In the genomic region with DNA sequence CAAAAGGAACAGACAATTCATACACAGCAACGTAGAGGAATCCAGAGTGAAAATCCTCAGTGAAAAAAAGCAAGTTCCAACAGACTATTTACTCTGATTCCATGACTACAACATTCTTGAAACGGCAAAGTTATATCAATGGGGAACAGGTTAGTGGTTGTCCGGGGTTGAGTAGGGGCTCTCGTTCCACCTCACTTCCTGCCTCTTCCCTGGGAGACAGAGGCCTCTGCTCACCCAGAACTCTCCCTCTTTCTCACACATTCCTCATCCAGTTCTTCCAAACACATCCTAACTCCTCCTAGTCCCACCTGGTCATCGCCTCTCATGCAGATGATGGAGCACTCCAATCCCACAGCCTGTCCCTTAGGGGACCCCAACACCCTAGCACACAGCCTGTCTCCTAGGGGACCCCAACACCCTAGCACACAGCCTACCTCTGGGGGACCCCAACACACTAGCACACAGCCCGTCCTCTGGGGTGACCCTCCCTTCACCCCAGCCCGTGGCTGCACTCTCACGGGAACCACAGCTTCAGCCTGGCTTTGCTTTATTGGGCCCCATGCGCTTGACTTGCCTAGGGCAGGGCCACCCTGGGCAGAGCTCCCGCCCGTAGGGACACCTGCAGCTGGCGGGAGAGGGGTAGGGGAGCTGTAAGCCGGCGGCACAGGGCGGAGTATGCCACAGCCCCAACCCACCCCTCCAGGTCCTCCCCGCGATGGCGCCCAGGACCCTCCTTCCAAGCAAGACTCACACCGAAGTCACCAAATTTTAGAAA, we compare ENCODE assay signal across 1 cellular context.
TF ChIP-seq lines count a peak whose summit lies in the region.

No MANE protein-coding gene starts in this region.

TF ChIP-seq in K562, 482 proteins besides CTCF, POLR2A, EP300 and RAD21:
- TF ChIP-seq ZNF253 (CRISPR knock-in tag; conservative IDR thresholded peaks at IDR 0.05), result no peak
- no peak for TF ChIP-seq ZNF324 (CRISPR knock-in tag; IDR thresholded peaks at IDR 0.05)
- TF ChIP-seq, protein P1, sequence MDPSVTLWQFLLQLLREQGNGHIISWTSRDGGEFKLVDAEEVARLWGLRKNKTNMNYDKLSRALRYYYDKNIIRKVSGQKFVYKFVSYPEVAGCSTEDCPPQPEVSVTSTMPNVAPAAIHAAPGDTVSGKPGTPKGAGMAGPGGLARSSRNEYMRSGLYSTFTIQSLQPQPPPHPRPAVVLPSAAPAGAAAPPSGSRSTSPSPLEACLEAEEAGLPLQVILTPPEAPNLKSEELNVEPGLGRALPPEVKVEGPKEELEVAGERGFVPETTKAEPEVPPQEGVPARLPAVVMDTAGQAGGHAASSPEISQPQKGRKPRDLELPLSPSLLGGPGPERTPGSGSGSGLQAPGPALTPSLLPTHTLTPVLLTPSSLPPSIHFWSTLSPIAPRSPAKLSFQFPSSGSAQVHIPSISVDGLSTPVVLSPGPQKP (CRISPR knock-in tag; IDR thresholded peaks at IDR 0.05), result no peak
- TF ChIP-seq HDAC1 (IDR thresholded peaks at IDR 0.05), result no peak
- no peak for TF ChIP-seq ZKSCAN8 (CRISPR knock-in tag; IDR thresholded peaks at IDR 0.05)
- no peak for TF ChIP-seq ATF7 (IDR thresholded peaks at IDR 0.05)
- TF ChIP-seq, protein P2, sequence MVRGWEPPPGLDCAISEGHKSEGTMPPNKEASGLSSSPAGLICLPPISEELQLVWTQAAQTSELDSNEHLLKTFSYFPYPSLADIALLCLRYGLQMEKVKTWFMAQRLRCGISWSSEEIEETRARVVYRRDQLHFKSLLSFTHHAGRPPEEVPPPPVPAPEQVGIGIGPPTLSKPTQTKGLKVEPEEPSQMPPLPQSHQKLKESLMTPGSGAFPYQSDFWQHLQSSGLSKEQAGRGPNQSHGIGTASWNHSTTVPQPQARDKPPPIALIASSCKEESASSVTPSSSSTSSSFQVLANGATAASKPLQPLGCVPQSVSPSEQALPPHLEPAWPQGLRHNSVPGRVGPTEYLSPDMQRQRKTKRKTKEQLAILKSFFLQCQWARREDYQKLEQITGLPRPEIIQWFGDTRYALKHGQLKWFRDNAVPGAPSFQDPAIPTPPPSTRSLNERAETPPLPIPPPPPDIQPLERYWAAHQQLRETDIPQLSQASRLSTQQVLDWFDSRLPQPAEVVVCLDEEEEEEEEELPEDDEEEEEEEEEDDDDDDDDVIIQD (CRISPR knock-in tag; IDR thresholded peaks at IDR 0.05), result no peak
- TF ChIP-seq SIN3B (IDR thresholded peaks at IDR 0.05; ENCODE audit: low read depth), result no peak
- TF ChIP-seq ADNP (tag; IDR thresholded peaks at IDR 0.05), result no peak
- TF ChIP-seq ARID2 (IDR thresholded peaks at IDR 0.05), result no peak
- TF ChIP-seq RBM14 (IDR thresholded peaks at IDR 0.05; ENCODE audit: borderline replicate concordance, insufficient read depth, low read depth, low read length), result no peak
